Comparison of ENCODE assay signal across 1 cellular context in genomic region chr19:17406039-17406886, GRCh38.
TF ChIP-seq lines count a peak whose summit lies in the region.

No MANE protein-coding gene starts in this region.

TF ChIP-seq in HepG2, 621 proteins besides CTCF, POLR2A, EP300 and RAD21 (continues in another document):
- TF ChIP-seq HNRNPUL1 (IDR thresholded peaks at IDR 0.05; ENCODE audit: low read depth, low read length) (no peak), ZSCAN20 (CRISPR knock-in tag; IDR thresholded peaks at IDR 0.05; ENCODE audit: borderline replicate concordance) (no peak), ZNF598 (CRISPR knock-in tag; IDR thresholded peaks at IDR 0.05; ENCODE audit: borderline replicate concordance) (no peak), ZNF326 (CRISPR knock-in tag; IDR thresholded peaks at IDR 0.05; ENCODE audit: borderline replicate concordance) (no peak), ZNF891 (CRISPR knock-in tag; IDR thresholded peaks at IDR 0.05) (no peak), ZNF775 (CRISPR knock-in tag; IDR thresholded peaks at IDR 0.05; ENCODE audit: borderline replicate concordance) (no peak), FOSL2 (CRISPR knock-in tag; IDR thresholded peaks at IDR 0.05) (no peak), ATF7 (IDR thresholded peaks at IDR 0.05) (no peak), ATF7 (CRISPR knock-in tag; IDR thresholded peaks at IDR 0.05) (0 out of 2 replicates have a peak, but pooled peaks have one; percentile 35), ZBTB14 (CRISPR knock-in tag; IDR thresholded peaks at IDR 0.05) (no peak), SUZ12 (IDR thresholded peaks at IDR 0.05; ENCODE audit: low read depth, low read length) (no peak), ZNF646 (CRISPR knock-in tag; IDR thresholded peaks at IDR 0.05) (no peak), ZBTB7B (CRISPR knock-in tag; IDR thresholded peaks at IDR 0.05) (no peak), ZFP82 (CRISPR knock-in tag; IDR thresholded peaks at IDR 0.05; ENCODE audit: borderline replicate concordance) (no peak), FOXO1 (CRISPR knock-in tag; IDR thresholded peaks at IDR 0.05) (no peak), ZFP90 (CRISPR knock-in tag; IDR thresholded peaks at IDR 0.05; ENCODE audit: borderline replicate concordance) (peak; percentile 31; the same call in 1 of the 2 replicates), FOXC1 (CRISPR knock-in tag; IDR thresholded peaks at IDR 0.05; ENCODE audit: borderline replicate concordance) (no peak), NR2F6 (IDR thresholded peaks at IDR 0.05) (0 out of 2 replicates have a peak, but pooled peaks have one; percentile 8), NR2F6 (CRISPR knock-in tag; IDR thresholded peaks at IDR 0.05) (no peak), KLF9 (CRISPR knock-in tag; IDR thresholded peaks at IDR 0.05; ENCODE audit: low read depth) (no peak), ZNF552 (CRISPR knock-in tag; IDR thresholded peaks at IDR 0.05; ENCODE audit: borderline replicate concordance) (no peak), ZBTB43 (CRISPR knock-in tag; conservative IDR thresholded peaks at IDR 0.05) (no peak), HIC2 (CRISPR knock-in tag; IDR thresholded peaks at IDR 0.05; ENCODE audit: low read depth) (0 out of 2 replicates have a peak, but pooled peaks have one; percentile 19), FOXA1 (IDR thresholded peaks at IDR 0.05) (no peak), FOXA1 (CRISPR knock-in tag; IDR thresholded peaks at IDR 0.05) (no peak), ZNF841 (CRISPR knock-in tag; IDR thresholded peaks at IDR 0.05; ENCODE audit: borderline replicate concordance) (no peak), PCBP1 (IDR thresholded peaks at IDR 0.05; ENCODE audit: borderline replicate concordance, low read depth, low read length) (no peak), ZNF691 (CRISPR knock-in tag; IDR thresholded peaks at IDR 0.05; ENCODE audit: borderline replicate concordance, low read depth) (0 out of 2 replicates have a peak, but pooled peaks have one; percentile 3), AHR (CRISPR knock-in tag; IDR thresholded peaks at IDR 0.05) (0 out of 2 replicates have a peak, but pooled peaks have one; percentile 35), DMAP1 (CRISPR knock-in tag; IDR thresholded peaks at IDR 0.05) (peak; percentile 41; the same call in 1 of the 2 replicates), ZNF136 (CRISPR knock-in tag; IDR thresholded peaks at IDR 0.05; ENCODE audit: low read depth) (no peak), POLR2AphosphoS5 (IDR thresholded peaks at IDR 0.05; ENCODE audit: low read depth, low read length) (peak; percentile 12), ZMYM3 (CRISPR knock-in tag; IDR thresholded peaks at IDR 0.05) (no peak; the same call in 1 of the 2 replicates)
- TF ChIP-seq, protein P1, sequence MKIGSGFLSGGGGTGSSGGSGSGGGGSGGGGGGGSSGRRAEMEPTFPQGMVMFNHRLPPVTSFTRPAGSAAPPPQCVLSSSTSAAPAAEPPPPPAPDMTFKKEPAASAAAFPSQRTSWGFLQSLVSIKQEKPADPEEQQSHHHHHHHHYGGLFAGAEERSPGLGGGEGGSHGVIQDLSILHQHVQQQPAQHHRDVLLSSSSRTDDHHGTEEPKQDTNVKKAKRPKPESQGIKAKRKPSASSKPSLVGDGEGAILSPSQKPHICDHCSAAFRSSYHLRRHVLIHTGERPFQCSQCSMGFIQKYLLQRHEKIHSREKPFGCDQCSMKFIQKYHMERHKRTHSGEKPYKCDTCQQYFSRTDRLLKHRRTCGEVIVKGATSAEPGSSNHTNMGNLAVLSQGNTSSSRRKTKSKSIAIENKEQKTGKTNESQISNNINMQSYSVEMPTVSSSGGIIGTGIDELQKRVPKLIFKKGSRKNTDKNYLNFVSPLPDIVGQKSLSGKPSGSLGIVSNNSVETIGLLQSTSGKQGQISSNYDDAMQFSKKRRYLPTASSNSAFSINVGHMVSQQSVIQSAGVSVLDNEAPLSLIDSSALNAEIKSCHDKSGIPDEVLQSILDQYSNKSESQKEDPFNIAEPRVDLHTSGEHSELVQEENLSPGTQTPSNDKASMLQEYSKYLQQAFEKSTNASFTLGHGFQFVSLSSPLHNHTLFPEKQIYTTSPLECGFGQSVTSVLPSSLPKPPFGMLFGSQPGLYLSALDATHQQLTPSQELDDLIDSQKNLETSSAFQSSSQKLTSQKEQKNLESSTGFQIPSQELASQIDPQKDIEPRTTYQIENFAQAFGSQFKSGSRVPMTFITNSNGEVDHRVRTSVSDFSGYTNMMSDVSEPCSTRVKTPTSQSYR (CRISPR knock-in tag; IDR thresholded peaks at IDR 0.05; ENCODE audit: borderline replicate concordance) = no peak
- TF ChIP-seq, protein P2, sequence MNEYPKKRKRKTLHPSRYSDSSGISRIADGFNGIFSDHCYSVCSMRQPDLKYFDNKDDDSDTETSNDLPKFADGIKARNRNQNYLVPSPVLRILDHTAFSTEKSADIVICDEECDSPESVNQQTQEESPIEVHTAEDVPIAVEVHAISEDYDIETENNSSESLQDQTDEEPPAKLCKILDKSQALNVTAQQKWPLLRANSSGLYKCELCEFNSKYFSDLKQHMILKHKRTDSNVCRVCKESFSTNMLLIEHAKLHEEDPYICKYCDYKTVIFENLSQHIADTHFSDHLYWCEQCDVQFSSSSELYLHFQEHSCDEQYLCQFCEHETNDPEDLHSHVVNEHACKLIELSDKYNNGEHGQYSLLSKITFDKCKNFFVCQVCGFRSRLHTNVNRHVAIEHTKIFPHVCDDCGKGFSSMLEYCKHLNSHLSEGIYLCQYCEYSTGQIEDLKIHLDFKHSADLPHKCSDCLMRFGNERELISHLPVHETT (CRISPR knock-in tag; conservative IDR thresholded peaks at IDR 0.05) = no peak
- TF ChIP-seq, protein P3, sequence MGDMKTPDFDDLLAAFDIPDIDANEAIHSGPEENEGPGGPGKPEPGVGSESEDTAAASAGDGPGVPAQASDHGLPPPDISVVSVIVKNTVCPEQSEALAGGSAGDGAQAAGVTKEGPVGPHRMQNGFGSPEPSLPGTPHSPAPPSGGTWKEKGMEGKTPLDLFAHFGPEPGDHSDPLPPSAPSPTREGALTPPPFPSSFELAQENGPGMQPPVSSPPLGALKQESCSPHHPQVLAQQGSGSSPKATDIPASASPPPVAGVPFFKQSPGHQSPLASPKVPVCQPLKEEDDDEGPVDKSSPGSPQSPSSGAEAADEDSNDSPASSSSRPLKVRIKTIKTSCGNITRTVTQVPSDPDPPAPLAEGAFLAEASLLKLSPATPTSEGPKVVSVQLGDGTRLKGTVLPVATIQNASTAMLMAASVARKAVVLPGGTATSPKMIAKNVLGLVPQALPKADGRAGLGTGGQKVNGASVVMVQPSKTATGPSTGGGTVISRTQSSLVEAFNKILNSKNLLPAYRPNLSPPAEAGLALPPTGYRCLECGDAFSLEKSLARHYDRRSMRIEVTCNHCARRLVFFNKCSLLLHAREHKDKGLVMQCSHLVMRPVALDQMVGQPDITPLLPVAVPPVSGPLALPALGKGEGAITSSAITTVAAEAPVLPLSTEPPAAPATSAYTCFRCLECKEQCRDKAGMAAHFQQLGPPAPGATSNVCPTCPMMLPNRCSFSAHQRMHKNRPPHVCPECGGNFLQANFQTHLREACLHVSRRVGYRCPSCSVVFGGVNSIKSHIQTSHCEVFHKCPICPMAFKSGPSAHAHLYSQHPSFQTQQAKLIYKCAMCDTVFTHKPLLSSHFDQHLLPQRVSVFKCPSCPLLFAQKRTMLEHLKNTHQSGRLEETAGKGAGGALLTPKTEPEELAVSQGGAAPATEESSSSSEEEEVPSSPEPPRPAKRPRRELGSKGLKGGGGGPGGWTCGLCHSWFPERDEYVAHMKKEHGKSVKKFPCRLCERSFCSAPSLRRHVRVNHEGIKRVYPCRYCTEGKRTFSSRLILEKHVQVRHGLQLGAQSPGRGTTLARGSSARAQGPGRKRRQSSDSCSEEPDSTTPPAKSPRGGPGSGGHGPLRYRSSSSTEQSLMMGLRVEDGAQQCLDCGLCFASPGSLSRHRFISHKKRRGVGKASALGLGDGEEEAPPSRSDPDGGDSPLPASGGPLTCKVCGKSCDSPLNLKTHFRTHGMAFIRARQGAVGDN (CRISPR knock-in tag; IDR thresholded peaks at IDR 0.05) = peak; percentile 8; the same call in 1 of the 2 replicates
- TF ChIP-seq, protein P4, sequence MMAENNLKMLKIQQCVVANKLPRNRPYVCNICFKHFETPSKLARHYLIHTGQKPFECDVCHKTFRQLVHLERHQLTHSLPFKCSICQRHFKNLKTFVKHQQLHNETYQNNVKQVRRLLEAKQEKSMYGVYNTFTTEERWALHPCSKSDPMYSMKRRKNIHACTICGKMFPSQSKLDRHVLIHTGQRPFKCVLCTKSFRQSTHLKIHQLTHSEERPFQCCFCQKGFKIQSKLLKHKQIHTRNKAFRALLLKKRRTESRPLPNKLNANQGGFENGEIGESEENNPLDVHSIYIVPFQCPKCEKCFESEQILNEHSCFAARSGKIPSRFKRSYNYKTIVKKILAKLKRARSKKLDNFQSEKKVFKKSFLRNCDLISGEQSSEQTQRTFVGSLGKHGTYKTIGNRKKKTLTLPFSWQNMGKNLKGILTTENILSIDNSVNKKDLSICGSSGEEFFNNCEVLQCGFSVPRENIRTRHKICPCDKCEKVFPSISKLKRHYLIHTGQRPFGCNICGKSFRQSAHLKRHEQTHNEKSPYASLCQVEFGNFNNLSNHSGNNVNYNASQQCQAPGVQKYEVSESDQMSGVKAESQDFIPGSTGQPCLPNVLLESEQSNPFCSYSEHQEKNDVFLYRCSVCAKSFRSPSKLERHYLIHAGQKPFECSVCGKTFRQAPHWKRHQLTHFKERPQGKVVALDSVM (CRISPR knock-in tag; IDR thresholded peaks at IDR 0.05) = peak; percentile 95
